Comparison of ENCODE assay signal across 10 cellular contexts in genomic region chr11:2099523-2100316, GRCh38. TPM values are rescaled to one million over a fixed set of nuclear protein-coding genes. Genes with fewer than 3 reads are reported as not detected.
DNase-seq lines count a peak whose midpoint lies in the region; ATAC-seq, FAIRE-seq and TF ChIP-seq lines count a peak whose summit lies in the region.
"Had no signal": no experiment of that assay in that cellular context is flagged by ENCODE, and none has a peak within 500 bp of the region (broad histone marks: within the 10 kb centered on the region; RNA-seq: fewer than 3 reads in every experiment).

No MANE protein-coding gene starts in this region.

- BruUV-seq in endothelial cell of umbilical vein (replicated peaks; lab: Mats Ljungman, UMichigan), result no TSS peak

- POLR2A ChIA-PET in endothelial cell of umbilical vein (lab: Charles Lee), result interaction anchor here (2.5 kb wide), 1 partner anchor 10 kb away, joined by 9 read pairs; no protein-coding TSS in a partner anchor
- POLR2A ChIA-PET in CD4-positive, alpha-beta memory T cell (lab: Charles Lee; ENCODE audit: partially characterized antibody), result interaction anchor here (0.7 kb wide), 1 partner anchor 11 kb away, joined by 3 read pairs; no protein-coding TSS in a partner anchor

- H4K20me1 ChIP-seq in endothelial cell of umbilical vein (replicated peaks; ENCODE audit: control insufficient read depth, extremely low read depth, insufficient read depth, low read length), result no peaks in the 10 kb centered on the region

- H3K27me3 ChIP-seq in H7 (ENCODE audit: control insufficient read depth, insufficient read depth, low read length), result peaks cover 3% of the 10 kb centered on the region; the same call in 1 of the 2 replicates
- H3K27me3 ChIP-seq in endothelial cell of umbilical vein (ENCODE audit: control insufficient read depth in 2 of 2, insufficient read depth in 2 of 2, low read length in 2 of 2), result no peaks in the 10 kb centered on the region
- no peaks in the 10 kb centered on the region for H3K27me3 ChIP-seq in CD4-positive, alpha-beta memory T cell (ENCODE audit: insufficient read depth, low read length)

- no peaks in the 10 kb centered on the region for H3K9me1 ChIP-seq in endothelial cell of umbilical vein (replicated peaks; ENCODE audit: control insufficient read depth, extremely low read depth, insufficient read depth, low read length)

- H3K4me1 ChIP-seq in endothelial cell of umbilical vein (ENCODE audit: control insufficient read depth, extremely low read depth, insufficient read depth, low read length), result peaks cover 35% of the 10 kb centered on the region
- no peaks in the 10 kb centered on the region for H3K4me1 ChIP-seq in CD4-positive, alpha-beta memory T cell (ENCODE audit: insufficient read depth, low read length)

- no peak for FAIRE-seq in endothelial cell of umbilical vein (lab: Jason Lieb, UNC)

- H3K9me3 Mint-ChIP-seq in CD4-positive, alpha-beta memory T cell, result peaks cover 0 to 3% (median 0%) of the 10 kb centered on the region in 8 donors
- H3K9me3 Mint-ChIP-seq: activated T-helper 2 cell treated with anti-CD3 and anti-CD28 coated beads, Interferon-gamma antibody, Interleukin-2, Interleukin-4, amounts not matched to agents 10 μg/mL and 5 μg/mL and 100 μg/mL, durations not matched to agents 14 hours and 24 hours and 36 hours had no signal

- no peaks in the 10 kb centered on the region for H3K9me3 ChIP-seq in endothelial cell of umbilical vein (replicated peaks; ENCODE audit: control insufficient read depth, insufficient read depth, low read length)
- no peaks in the 10 kb centered on the region for H3K9me3 ChIP-seq in CD4-positive, alpha-beta memory T cell (ENCODE audit: control insufficient read depth in 1 of 2, low read length in 2 of 2)

- peak overlapping the region; percentile 66 for H3K9ac ChIP-seq in endothelial cell of umbilical vein (replicated peaks; ENCODE audit: extremely low read depth, insufficient read depth, low read length)

- H3K36me3 ChIP-seq in H7 (replicated peaks; ENCODE audit: control insufficient read depth, insufficient read depth, low read length) (no peaks in the 10 kb centered on the region), endothelial cell of umbilical vein (ENCODE audit: control insufficient read depth in 2 of 2, extremely low read depth in 1 of 2, insufficient read depth in 2 of 2, low read length in 2 of 2) (no peaks in the 10 kb centered on the region)
- H3K36me3 ChIP-seq in CD4-positive, alpha-beta memory T cell (ENCODE audit: insufficient read depth, low read length), result no peaks in the 10 kb centered on the region

- CTCF ChIA-PET in endothelial cell of umbilical vein (lab: Charles Lee), result interaction anchor here (0.7 to 2.5 kb wide), 6 partner anchors 10 to 447 kb away, joined by 3 to 18 read pairs (median 4); partner anchors contain the start of gene IGF2
- CTCF ChIA-PET in CD4-positive, alpha-beta memory T cell (lab: Charles Lee; ENCODE audit: partially characterized antibody), result no interaction called here

- H3K27ac ChIP-seq in endothelial cell of umbilical vein (ENCODE audit: insufficient read depth, low read depth, low read length), result peak overlapping the region; percentile 90
- H3K27ac ChIP-seq in CD4-positive, alpha-beta memory T cell (ENCODE audit: low read depth, low read length), result no peak overlapping the region

- peaks cover 0 to 3% (median 0%) of the 10 kb centered on the region in 4 donors for H3K4me1 Mint-ChIP-seq in CD4-positive, alpha-beta memory T cell

- TF ChIP-seq POLR2A in endothelial cell of umbilical vein (IDR thresholded peaks at IDR 0.05; ENCODE audit: low read depth, low read length), result no peak

- peak; percentile 11 for ATAC-seq in omental fat pad (ENCODE audit: low FRiP score)
- no peak for ATAC-seq in GM19035 (IDR thresholded peaks at IDR 0.05; ENCODE audit: unreplicated experiment)
- ATAC-seq in GM19023 (IDR thresholded peaks at IDR 0.05; ENCODE audit: unreplicated experiment), result no peak

- H3K4me2 ChIP-seq in endothelial cell of umbilical vein (ENCODE audit: insufficient read depth, low read length), result peak overlapping the region; percentile 34

- no peaks in the 10 kb centered on the region for H3K79me2 ChIP-seq in endothelial cell of umbilical vein (ENCODE audit: control insufficient read depth, insufficient read depth, low read length)

- H3K27ac Mint-ChIP-seq in CD4-positive, alpha-beta memory T cell, result no peak overlapping the region
- H3K27ac Mint-ChIP-seq: activated T-helper 2 cell treated with anti-CD3 and anti-CD28 coated beads, Interferon-gamma antibody, Interleukin-2, Interleukin-4, amounts not matched to agents 10 μg/mL and 5 μg/mL and 100 μg/mL, durations not matched to agents 14 hours and 24 hours and 36 hours had no signal

- intact Hi-C loops in endothelial cell of umbilical vein (cut with micrococcal nuclease), result loop anchor here (1.0 kb wide), 1 partner anchor 38 kb away; no protein-coding TSS in a partner anchor
- intact Hi-C loops in CD4-positive, alpha-beta memory T cell (cut with micrococcal nuclease), result no loop called here

- peak; percentile 80 for DNase-seq in H7
- DNase-seq in NCI-H2196 (lab: John Stamatoyannopoulos, UW; ENCODE audit: unreplicated experiment), result peak; percentile 85
- DNase-seq in endothelial cell of umbilical vein (ENCODE audit: low read depth, low spot score), result peak; percentile 36
- DNase-seq in omental fat pad (ENCODE audit: low spot score), result no peak
- no peak for DNase-seq in CD4-positive, alpha-beta memory T cell
- no peak for DNase-seq in activated CD4-positive, alpha-beta T cell treated with anti-CD3 and anti-CD28 coated beads, Interleukin-2, amount 50 U/mL, for 48 hours
- DNase-seq: effector CD8-positive, alpha-beta T cell had no signal

- H3K27me3 Mint-ChIP-seq in CD4-positive, alpha-beta memory T cell, result peaks cover 4 to 8% of the 10 kb centered on the region in 2 donors

- TF ChIP-seq CTCF in endothelial cell of umbilical vein (IDR thresholded peaks at IDR 0.05; ENCODE audit: extremely low read depth in 1 of 2, insufficient read depth in 1 of 2, low read depth in 1 of 2, low read length in 2 of 2) (peak in 1 of 2 donors; percentile 8), omental fat pad (IDR thresholded peaks at IDR 0.05) (no peak)

- no peaks in the 10 kb centered on the region for H3K36me3 Mint-ChIP-seq in CD4-positive, alpha-beta memory T cell

- H3K4me3 ChIP-seq in H7 (ENCODE audit: insufficient read depth, low read depth, low read length) (no peak overlapping the region), endothelial cell of umbilical vein (replicated peaks in 1 of 3; ENCODE audit: insufficient read depth in 1 of 3, low read depth in 1 of 3, low read length in 3 of 3) (no peak overlapping the region)
- H3K4me3 ChIP-seq in CD4-positive, alpha-beta memory T cell (ENCODE audit: low read length in 2 of 2), result no peak overlapping the region

- no peak overlapping the region for H3K4me3 Mint-ChIP-seq in CD4-positive, alpha-beta memory T cell

- dilution Hi-C loops in endothelial cell of umbilical vein (cut with MboI; ENCODE audit: extremely low pct_ligation_motif_present, low sequenced_read_pairs), result no loop called here

- peak overlapping the region; percentile 68 for H2AFZ ChIP-seq in endothelial cell of umbilical vein (ENCODE audit: low read depth, low read length)

TF ChIP-seq in endothelial cell of umbilical vein, 7 proteins besides CTCF, POLR2A, EP300 and RAD21:
- TF ChIP-seq MAX (IDR thresholded peaks at IDR 0.05; ENCODE audit: insufficient read depth, insufficient read length), result no peak
- TF ChIP-seq POLR2AphosphoS5 (IDR thresholded peaks at IDR 0.05; ENCODE audit: insufficient read depth, low read depth, low read length), result no peak
- no peak for TF ChIP-seq JUN (IDR thresholded peaks at IDR 0.05; ENCODE audit: borderline replicate concordance, insufficient read depth, insufficient read length, low read depth)
- TF ChIP-seq MYC (IDR thresholded peaks at IDR 0.05; ENCODE audit: low read depth, low read length), result no peak
- no peak for TF ChIP-seq GATA2 (IDR thresholded peaks at IDR 0.05; ENCODE audit: insufficient read depth, insufficient read length, low read depth, low read length)
- TF ChIP-seq FOS (IDR thresholded peaks at IDR 0.05; ENCODE audit: borderline replicate concordance, insufficient read depth, low read length), result no peak
- no peak for TF ChIP-seq EZH2 (IDR thresholded peaks at IDR 0.05; ENCODE audit: borderline replicate concordance, low read depth, low read length, severe bottlenecking)

RNA-seq across cellular contexts. Expression of gene IGF2, which starts 39.5 kb away (rescaled TPM):
- 0.78 and 1.2 TPM in 2 replicates for total RNA-seq in H7 (2014; rRNA removed; shearing (Covaris generic))
- total RNA-seq in endothelial cell of umbilical vein, result 21.0 and 34.1 TPM in 2 replicates
- 4.3 and 5.7 TPM in 2 replicates for polyA plus RNA-seq in endothelial cell of umbilical vein
- 4.0 and 5.9 TPM in 2 replicates for polyA plus RNA-seq in endothelial cell of umbilical vein (2011; cell fraction: cytosol; rRNA removed)
- 1.2 and 1.4 TPM in 2 replicates for polyA plus RNA-seq in endothelial cell of umbilical vein (2011; cell fraction: nucleus; rRNA removed)
- 10.6 and 78.9 TPM in 2 replicates for polyA plus RNA-seq in endothelial cell of umbilical vein (2012)
- polyA minus RNA-seq in endothelial cell of umbilical vein, result 3.0 and 7.7 TPM in 2 replicates
- polyA minus RNA-seq in endothelial cell of umbilical vein (2011; cell fraction: cytosol; rRNA and poly(A)+ RNA removed), result not detected
- 0.38 and 1.0 TPM in 2 replicates for polyA minus RNA-seq in endothelial cell of umbilical vein (2011; cell fraction: nucleus; rRNA and poly(A)+ RNA removed)
- 10 to 100 TPM; 44.6 to 69.4 (median 52.3) TPM for total RNA-seq in omental fat pad
- not detected for total RNA-seq in CD4-positive, alpha-beta memory T cell
- polyA plus RNA-seq in CD4-positive, alpha-beta memory T cell, result not detected

Comparison
In these comparisons a context has a peak if more than half of its experiments do, and no peak if none do; other contexts are left out.
1. DNase-seq: peak in H7 (single experiment), NCI-H2196 (single experiment) and endothelial cell of umbilical vein (single experiment); none in omental fat pad (single experiment), CD4-positive, alpha-beta memory T cell (0 of 5) and activated CD4-positive, alpha-beta T cell treated with anti-CD3 and anti-CD28 coated beads, Interleukin-2, amount 50 U/mL, for 48 hours (0 of 2).